16 cellular contexts compared by ENCODE assay signal in the genomic region with DNA sequence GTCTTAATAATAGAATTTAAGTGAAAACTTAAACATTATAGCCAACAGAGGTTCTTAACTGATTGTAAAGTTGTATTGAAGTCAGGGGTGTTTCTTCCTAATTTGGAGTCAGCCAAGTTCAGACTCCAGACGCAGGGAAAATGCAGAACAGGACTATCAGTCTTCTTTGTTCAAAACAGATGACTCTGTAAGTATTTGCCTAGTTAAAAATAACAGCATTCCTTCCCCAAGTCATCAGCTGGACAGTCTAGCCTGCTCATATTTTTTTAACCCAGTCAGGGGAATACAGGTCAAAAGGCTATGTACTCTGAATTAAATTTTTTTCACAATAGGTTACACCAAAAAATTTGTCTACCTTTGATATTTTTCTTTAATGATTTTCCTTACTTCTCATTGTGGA.
DNase-seq lines count a peak whose midpoint lies in the region; ATAC-seq and TF ChIP-seq lines count a peak whose summit lies in the region.
"Had no signal": no experiment of that assay in that cellular context is flagged by ENCODE, and none has a peak within 500 bp of the region (broad histone marks: within the 10 kb centered on the region; RNA-seq: fewer than 3 reads in every experiment).

No MANE protein-coding gene starts in this region.

- H3K27me3 ChIP-seq in adipocyte (replicated peaks; ENCODE audit: control insufficient read depth, insufficient read depth, low read length) (no peaks in the 10 kb centered on the region), gastroesophageal sphincter (no peaks in the 10 kb centered on the region)

- ATAC-seq in gastroesophageal sphincter (peak; percentile 78), HG03196 (IDR thresholded peaks at IDR 0.05; ENCODE audit: unreplicated experiment) (no peak), HG02852 (IDR thresholded peaks at IDR 0.05; ENCODE audit: unreplicated experiment) (no peak)
- ATAC-seq: stimulated activated effector memory CD8-positive, alpha-beta T cell treated with anti-CD3 and anti-CD28 coated beads, Interleukin-12 subunit alpha, Interleukin-12 subunit beta, amount 100 ng/mL, for 72 hours; T-cell had no signal

- H3K9me3 ChIP-seq in adipocyte (ENCODE audit: control insufficient read depth, low read length) (no peaks in the 10 kb centered on the region), gastroesophageal sphincter (no peaks in the 10 kb centered on the region)

- H3K4me1 ChIP-seq in adipocyte (ENCODE audit: control insufficient read depth, insufficient read depth, low read length) (peaks cover 34% of the 10 kb centered on the region), gastroesophageal sphincter (peaks cover 17 to 65% (median 26%) of the 10 kb centered on the region in 3 donors)

- no peak for TF ChIP-seq CTCF in gastroesophageal sphincter (IDR thresholded peaks at IDR 0.05)

- H3K27ac ChIP-seq in gastroesophageal sphincter: peak overlapping the region; percentile 61 to 80 (median 79)

- H3K4me3 ChIP-seq in adipocyte (ENCODE audit: low read length): no peak overlapping the region
- no peak overlapping the region for H3K4me3 ChIP-seq in gastroesophageal sphincter

- TF ChIP-seq POLR2A in gastroesophageal sphincter (IDR thresholded peaks at IDR 0.05) (no peak), erythroblast (IDR thresholded peaks at IDR 0.05; ENCODE audit: low read length) (no peak)

- no peak for TF ChIP-seq EP300 in gastroesophageal sphincter (IDR thresholded peaks at IDR 0.05)

- 0 to 8% methylated on average over 1 of the region's 1 CpG for WGBS in gastroesophageal sphincter (ENCODE audit: low coverage in 1 of 2), 2 donors

- peak overlapping the region; percentile 2 for H3K9ac ChIP-seq in adipocyte (ENCODE audit: low read length)

- no peaks in the 10 kb centered on the region for H3K36me3 ChIP-seq in adipocyte (ENCODE audit: control insufficient read depth, insufficient read depth, low read length, severe bottlenecking)
- no peaks in the 10 kb centered on the region for H3K36me3 ChIP-seq in gastroesophageal sphincter

- DNase-seq in AG20443 (ENCODE audit: low spot score) (peak; percentile 58), adipocyte (ENCODE audit: low read depth) (peak; percentile 68), myocyte (ENCODE audit: low read depth) (peak; percentile 63), erythroblast (lab: John Stamatoyannopoulos, UW) (no peak)
- DNase-seq in stimulated activated naive CD4-positive, alpha-beta T cell (lab: John Stamatoyannopoulos, UW): no peak
- DNase-seq: activated CD4-positive, alpha-beta T cell treated with anti-CD3 and anti-CD28 coated beads for 1 hour; AML-193; caudate nucleus; DMS79; kidney; nucleus accumbens; T-cell had no signal

Comparison
In these comparisons a context has a peak if more than half of its experiments do, and no peak if none do; other contexts are left out.
1. DNase-seq: peak in AG20443 (single experiment), adipocyte (single experiment) and myocyte (single experiment); none in stimulated activated naive CD4-positive, alpha-beta T cell (0 of 6) and erythroblast (0 of 2).